In genomic region chr13:34695063-34695462, GRCh38 we compare ENCODE assay signal across 16 cellular contexts.
A peak's percentile ranks its signal among the peaks of the same experiment; 100 is the strongest.
DNase-seq lines count a peak whose midpoint lies in the region; ATAC-seq, FAIRE-seq and TF ChIP-seq lines count a peak whose summit lies in the region.
"Had no signal": no experiment of that assay in that cellular context is flagged by ENCODE, and none has a peak within 500 bp of the region (broad histone marks: within the 10 kb centered on the region; RNA-seq: fewer than 3 reads in every experiment).

No MANE protein-coding gene starts in this region.

- H3K9me2 ChIP-seq in GM23338 (ENCODE audit: insufficient read depth), result no peaks in the 10 kb centered on the region

- no peak overlapping the region for H3K4me3 ChIP-seq in GM23338
- no peak overlapping the region for H3K4me3 ChIP-seq in H1 (ENCODE audit: extremely low read depth in 1 of 4, insufficient read depth in 2 of 4, low read depth in 3 of 4, low read length in 4 of 4)
- no peak overlapping the region for H3K4me3 ChIP-seq in thyroid gland (replicated peaks in 1 of 3)
- no peak overlapping the region for H3K4me3 ChIP-seq in Caco-2 (ENCODE audit: low read depth, low read length)
- no peak overlapping the region for H3K4me3 ChIP-seq in suprapubic skin
- H3K4me3 ChIP-seq: GM12878 had no signal

- POLR2A ChIA-PET in H1 (lab: Charles Lee; ENCODE audit: partially characterized antibody) (no interaction called here), Caco-2 (lab: Charles Lee) (no interaction called here)

- H3K9me3 Mint-ChIP-seq in GM23338, result no peaks in the 10 kb centered on the region; the same call in 2 of the 3 replicates
- H3K9me3 Mint-ChIP-seq in Caco-2 (ENCODE audit: unreplicated experiment), result no peaks in the 10 kb centered on the region
- H3K9me3 Mint-ChIP-seq: H9 had no signal

- DNase-seq in GM23338 (ENCODE audit: low spot score), result no peak
- peak; percentile 28 for DNase-seq in HT-29 (ENCODE audit: low spot score)
- no peak for DNase-seq in H1 (ENCODE audit: low read depth in 1 of 2, low spot score in 2 of 2)
- peak; percentile 63 to 74 for DNase-seq in thyroid gland
- no peak for DNase-seq in Caco-2
- no peak for DNase-seq in suprapubic skin (ENCODE audit: low spot score in 2 of 2)
- DNase-seq: C1 segment of cervical spinal cord; CD4-positive, alpha-beta memory T cell; DMS 273 treated with DMSO at 0.1 percent for 48 hours; DMS79; EL; GDM1; H9 had no signal

- no peak overlapping the region for H3K4me2 ChIP-seq in GM23338
- no peak overlapping the region for H3K4me2 ChIP-seq in H1 (ENCODE audit: insufficient read depth in 1 of 2, low read depth in 2 of 2, low read length in 2 of 2)

- CTCF ChIA-PET in H1 (lab: Charles Lee; ENCODE audit: partially characterized antibody) (no interaction called here), Caco-2 (lab: Charles Lee) (no interaction called here)

- TF ChIP-seq POLR2A in H1 (IDR thresholded peaks at IDR 0.05; ENCODE audit: control extremely low read depth in 1 of 2, low read depth in 2 of 2, low read length in 2 of 2) (no peak), thyroid gland (IDR thresholded peaks at IDR 0.05) (no peak), suprapubic skin (IDR thresholded peaks at IDR 0.05) (no peak)

- H3K79me2 ChIP-seq in GM23338 (replicated peaks; ENCODE audit: insufficient read depth) (no peaks in the 10 kb centered on the region), H1 (ENCODE audit: control insufficient read depth in 1 of 2, insufficient read depth in 2 of 2, low read length in 2 of 2) (no peaks in the 10 kb centered on the region)

- H2BK20ac ChIP-seq in H1 (ENCODE audit: low read length), result no peak overlapping the region

- no peak overlapping the region for H2AK5ac ChIP-seq in H1 (ENCODE audit: low read depth, low read length)

- H3K27ac ChIP-seq in GM23338 (ENCODE audit: low read depth) (no peak overlapping the region), H1 (ENCODE audit: low read depth, low read length) (no peak overlapping the region), thyroid gland (peak overlapping the region in 2 of 3 donors; percentile 20 to 44), suprapubic skin (no peak overlapping the region)

- no peak overlapping the region for H4K91ac ChIP-seq in H1 (replicated peaks; ENCODE audit: insufficient read length, low read length)

- no TSS peak for BruUV-seq in Caco-2 (replicated peaks; lab: Mats Ljungman, UMichigan)

- no peak overlapping the region for H3K23ac ChIP-seq in H1 (ENCODE audit: insufficient read length)

- TF ChIP-seq EP300 in H1 (IDR thresholded peaks at IDR 0.05; ENCODE audit: borderline replicate concordance in 1 of 2, low read depth in 2 of 2, low read length in 2 of 2), result no peak
- TF ChIP-seq EP300 in suprapubic skin (IDR thresholded peaks at IDR 0.05), result no peak

- no peak overlapping the region for H3K56ac ChIP-seq in H1 (replicated peaks; ENCODE audit: insufficient read length, low read depth, low read length)

- H2BK120ac ChIP-seq in H1 (replicated peaks; ENCODE audit: low read depth, low read length), result no peak overlapping the region

- H3K9me3 ChIP-seq in H1 (ENCODE audit: insufficient read depth in 2 of 2, low read depth in 1 of 2, low read length in 1 of 2) (no peaks in the 10 kb centered on the region), thyroid gland (no peaks in the 10 kb centered on the region), Caco-2 (no peaks in the 10 kb centered on the region), suprapubic skin (no peaks in the 10 kb centered on the region)

- no peak overlapping the region for H2BK15ac ChIP-seq in H1 (ENCODE audit: low read length)

- H3K79me1 ChIP-seq in H1 (ENCODE audit: low read depth, low read length), result no peaks in the 10 kb centered on the region

- TF ChIP-seq CTCF in GM23338 (conservative IDR thresholded peaks at IDR 0.05; ENCODE audit: low read depth in 2 of 2) (no peak), H1 (IDR thresholded peaks at IDR 0.05; ENCODE audit: control extremely low read depth in 1 of 3, insufficient read depth in 1 of 3, low read depth in 1 of 3, low read length in 3 of 3) (no peak), thyroid gland (IDR thresholded peaks at IDR 0.05) (peak in 1 of 6 experiments; percentile 29), Caco-2 (IDR thresholded peaks at IDR 0.05; ENCODE audit: insufficient read depth in 1 of 2, low read depth in 1 of 2, low read length in 1 of 2, severe bottlenecking in 1 of 2, unreplicated experiment in 1 of 2) (no peak), suprapubic skin (IDR thresholded peaks at IDR 0.05) (no peak)

- H3K4me1 Mint-ChIP-seq in GM23338, result peaks cover 9% of the 10 kb centered on the region
- H3K4me1 Mint-ChIP-seq in Caco-2 (ENCODE audit: low read depth, unreplicated experiment), result no peaks in the 10 kb centered on the region
- H3K4me1 Mint-ChIP-seq: CD4-positive, alpha-beta memory T cell had no signal

- H3K9ac ChIP-seq in H1 (replicated peaks in 1 of 4; ENCODE audit: extremely low read depth in 1 of 4, low read depth in 3 of 4, low read length in 3 of 4), result no peak overlapping the region

- H4K20me1 ChIP-seq in GM23338 (replicated peaks; ENCODE audit: insufficient read depth) (no peaks in the 10 kb centered on the region), H1 (replicated peaks in 1 of 2; ENCODE audit: control insufficient read depth in 1 of 2, insufficient read depth in 2 of 2, low read length in 2 of 2) (no peaks in the 10 kb centered on the region)

- no peak overlapping the region for H3K4ac ChIP-seq in H1 (replicated peaks; ENCODE audit: insufficient read length, low read depth, low read length)

- ATAC-seq in GM23338, result no peak
- ATAC-seq: GM12878, HCT116 had no signal

- H2BK12ac ChIP-seq in H1 (ENCODE audit: low read depth, low read length), result no peak overlapping the region

- no peak overlapping the region for H3K27ac Mint-ChIP-seq in GM23338
- no peak overlapping the region for H3K27ac Mint-ChIP-seq in Caco-2 (ENCODE audit: unreplicated experiment)
- H3K27ac Mint-ChIP-seq: CD4-positive, alpha-beta memory T cell; H9 had no signal

- intact Hi-C loops in thyroid gland (cut with DNase I) (no loop called here), Caco-2 (cut with micrococcal nuclease; ENCODE audit: unreplicated experiment) (no loop called here)

- H4K5ac ChIP-seq in H1 (ENCODE audit: insufficient read length, low read depth, low read length), result no peak overlapping the region

- 87% methylated on average over 2 of the region's 2 CpGs; no CpG with 5 or more reads in 1 of the 2 experiments for WGBS in H1 (ENCODE audit: extremely low coverage in 1 of 2, insufficient coverage in 1 of 2, insufficient read length in 1 of 2, insufficient replicate concordance in 2 of 2, low coverage in 1 of 2, low lambda C conversion rate in 2 of 2, missing lambda C conversion rate in 1 of 2), 2 experiments
- 44 to 68% methylated on average over 2 of the region's 2 CpGs for WGBS in thyroid gland, 2 donors
- WGBS in suprapubic skin, result 60% methylated on average over 2 of the region's 2 CpGs

- TF ChIP-seq RAD21 in H1 (IDR thresholded peaks at IDR 0.05 in 1 of 2, conservative IDR thresholded peaks at IDR 0.05 in 1 of 2; ENCODE audit: low read depth in 2 of 2, low read length in 2 of 2), result no peak

- FAIRE-seq in H1 (lab: Jason Lieb, UNC), result no peak
- FAIRE-seq: GM12878, GM19239 had no signal

- H3K14ac ChIP-seq in H1 (ENCODE audit: insufficient read length), result no peak overlapping the region

- H4K8ac ChIP-seq in H1 (ENCODE audit: extremely low read depth, insufficient read depth, low read length), result no peak overlapping the region

- H3K27me3 ChIP-seq in GM23338 (ENCODE audit: insufficient read depth), result no peaks in the 10 kb centered on the region
- H3K27me3 ChIP-seq in H1 (replicated peaks in 1 of 4; ENCODE audit: control insufficient read depth in 3 of 4, extremely low read depth in 1 of 4, insufficient read depth in 3 of 4, low read length in 3 of 4), result no peaks in the 10 kb centered on the region
- H3K27me3 ChIP-seq in thyroid gland, result no peaks in the 10 kb centered on the region
- no peaks in the 10 kb centered on the region for H3K27me3 ChIP-seq in Caco-2 (replicated peaks; ENCODE audit: control insufficient read depth, insufficient read depth, low read length)
- no peaks in the 10 kb centered on the region for H3K27me3 ChIP-seq in suprapubic skin

- peak overlapping the region; percentile 44 for H2AFZ ChIP-seq in GM23338
- H2AFZ ChIP-seq in H1 (ENCODE audit: low read length), result peak overlapping the region; percentile 55; the same call in 1 of the 2 replicates

- no peaks in the 10 kb centered on the region for H3K36me3 ChIP-seq in GM23338 (ENCODE audit: insufficient read depth)
- H3K36me3 ChIP-seq in H1 (ENCODE audit: control insufficient read depth in 2 of 4, insufficient read depth in 4 of 4, low read length in 3 of 4), result no peaks in the 10 kb centered on the region
- H3K36me3 ChIP-seq in thyroid gland, result no peaks in the 10 kb centered on the region
- H3K36me3 ChIP-seq in Caco-2 (ENCODE audit: control insufficient read depth, insufficient read depth, low read length), result no peaks in the 10 kb centered on the region
- no peaks in the 10 kb centered on the region for H3K36me3 ChIP-seq in suprapubic skin

- H3K4me1 ChIP-seq in GM23338 (ENCODE audit: insufficient read depth) (no peaks in the 10 kb centered on the region), H1 (replicated peaks in 1 of 4; ENCODE audit: control insufficient read depth in 3 of 4, insufficient read depth in 4 of 4, low read length in 3 of 4) (no peaks in the 10 kb centered on the region), thyroid gland (peaks cover 12 to 15% of the 10 kb centered on the region in 2 donors), Caco-2 (no peaks in the 10 kb centered on the region), suprapubic skin (peaks cover 7% of the 10 kb centered on the region)

- no peak overlapping the region for H3K18ac ChIP-seq in H1 (ENCODE audit: extremely low read depth, low read length)

- H2BK5ac ChIP-seq in H1 (ENCODE audit: low read depth, low read length), result no peak overlapping the region

- H3K36me3 Mint-ChIP-seq in GM23338 (ENCODE audit: low read depth) (no peaks in the 10 kb centered on the region; the same call in 2 of the 3 replicates), Caco-2 (ENCODE audit: insufficient read depth, unreplicated experiment) (no peaks in the 10 kb centered on the region)
- H3K36me3 Mint-ChIP-seq: CD4-positive, alpha-beta memory T cell had no signal

- H3K23me2 ChIP-seq in H1 (ENCODE audit: low read depth, low read length), result no peaks in the 10 kb centered on the region; the same call in 1 of the 2 replicates

- no peaks in the 10 kb centered on the region for H3F3A ChIP-seq in GM23338 (replicated peaks; ENCODE audit: low read depth)

- H3K4me3 Mint-ChIP-seq in GM23338 (no peak overlapping the region), Caco-2 (ENCODE audit: unreplicated experiment) (no peak overlapping the region)
- H3K4me3 Mint-ChIP-seq: CD4-positive, alpha-beta memory T cell; H9 had no signal

- H3K27me3 Mint-ChIP-seq in GM23338 (ENCODE audit: insufficient read depth, low read depth, poor library complexity), result peaks cover 1% of the 10 kb centered on the region
- no peaks in the 10 kb centered on the region for H3K27me3 Mint-ChIP-seq in Caco-2 (ENCODE audit: insufficient read depth, unreplicated experiment)
- H3K27me3 Mint-ChIP-seq: CD4-positive, alpha-beta memory T cell had no signal

TF ChIP-seq in GM23338, 12 proteins besides CTCF, POLR2A, EP300 and RAD21 (continues in another document):
- TF ChIP-seq CREB1 (CRISPR knock-in tag; IDR thresholded peaks at IDR 0.05; ENCODE audit: low read depth), result no peak

TF ChIP-seq in H1, 55 proteins besides CTCF, POLR2A, EP300 and RAD21 (continues in another document):
- no peak for TF ChIP-seq NANOG (IDR thresholded peaks at IDR 0.05; ENCODE audit: insufficient read depth, low read depth, low read length, poor library complexity, severe bottlenecking)

Comparison
In these comparisons a context has a peak if more than half of its experiments do, and no peak if none do; other contexts are left out.
1. DNase-seq: peak in HT-29 (single experiment) and thyroid gland (2 of 2); none in GM23338 (single experiment), H1 (0 of 2), Caco-2 (0 of 2) and suprapubic skin (0 of 2).
2. H3K27ac ChIP-seq: peak in thyroid gland (2 of 3); none in GM23338 (single experiment), H1 (single experiment) and suprapubic skin (single experiment).